ENCODE assay signal across 5 cellular contexts in genomic region chr21:45503226-45503625, GRCh38. TPM values are rescaled to one million over a fixed set of nuclear protein-coding genes. Genes with fewer than 3 reads are reported as not detected.
DNase-seq lines count a peak whose midpoint lies in the region; ATAC-seq, FAIRE-seq and TF ChIP-seq lines count a peak whose summit lies in the region.
"Not testable (repeated sequence)": the region's sequence is repeated elsewhere in the genome, so short reads cannot be mapped to it uniquely, and the experiment has no call there.

No MANE protein-coding gene starts in this region.

- not testable (repeated sequence) for H3K9me1 ChIP-seq in K562 (ENCODE audit: control insufficient read depth, insufficient read depth, low read length)

- in situ Hi-C loops in K562 (cut with MboI), result not testable (repeated sequence)

- H3K27ac ChIP-seq in HEK293 (ENCODE audit: extremely low read depth, low read depth, low read length); K562 (ENCODE audit: extremely low read depth, low read depth, low read length): not testable (repeated sequence)

- peaks cover 0 to 12% of the 10 kb centered on the region in 2 experiments; a peak in 2 of 3 replicates for H3K36me3 ChIP-seq in HEK293 (ENCODE audit: control insufficient read depth in 2 of 2, insufficient read depth in 1 of 2, low read length in 2 of 2)
- not testable (repeated sequence) for H3K36me3 ChIP-seq in K562 (ENCODE audit: control insufficient read depth, insufficient read depth, low read length)

- POLR2A ChIA-PET in HEK293 (lab: Yijun Ruan, JAX); activated CD8-positive, alpha-beta T cell treated with anti-CD3 and anti-CD28 coated beads, Interleukin-2, amount 10 ng/mL, durations not matched to agents 7 days and 5 days (lab: Charles Lee): not testable (repeated sequence)
- POLR2A ChIA-PET in K562 (lab: Yijun Ruan, JAX), result interaction anchor here (1.2 kb wide), 1 partner anchor 15 kb away, joined by 3 read pairs; no protein-coding TSS in a partner anchor

- not testable (repeated sequence) for H3K4me1 ChIP-seq in HEK293 (ENCODE audit: control insufficient read depth, insufficient read depth, low read length)
- peaks cover 0 to 52% of the 10 kb centered on the region in 2 experiments; a peak in 3 of 5 replicates for H3K4me1 ChIP-seq in K562 (replicated peaks in 1 of 2; ENCODE audit: control insufficient read depth in 2 of 2, insufficient read depth in 2 of 2, low read length in 2 of 2)

- H3K9me3 ChIP-seq in HEK293 (ENCODE audit: control insufficient read depth, insufficient read depth, low read depth, low read length); K562 (replicated peaks; ENCODE audit: control insufficient read depth, insufficient read depth, low read depth, low read length): not testable (repeated sequence)

- H2AFZ ChIP-seq in K562 (ENCODE audit: low read depth, low read length), result not testable (repeated sequence)

- not testable (repeated sequence) for TF ChIP-seq EP300 in K562 (IDR thresholded peaks at IDR 0.05; ENCODE audit: low read length)

- H3K9ac ChIP-seq in K562 (ENCODE audit: insufficient read depth in 1 of 2, low read depth in 2 of 2, low read length in 2 of 2), result not testable (repeated sequence)

- TF ChIP-seq RAD21 in K562 (CRISPR knock-in tag; conservative IDR thresholded peaks at IDR 0.05 in 1 of 2, IDR thresholded peaks at IDR 0.05 in 1 of 2), result not testable (repeated sequence)

- H3K79me2 ChIP-seq in K562 (ENCODE audit: control insufficient read depth, insufficient read depth, low read length), result not testable (repeated sequence)

- intact Hi-C loops in K562 (cut with micrococcal nuclease), result not testable (repeated sequence)

- TF ChIP-seq POLR2A in K562 (conservative IDR thresholded peaks at IDR 0.05), result not testable (repeated sequence)

- H3K4me2 ChIP-seq in K562 (ENCODE audit: insufficient read depth, low read length), result not testable (repeated sequence)

- H3K27me3 ChIP-seq in K562 (ENCODE audit: control insufficient read depth in 2 of 2, insufficient read depth in 2 of 2, low read length in 2 of 2), result not testable (repeated sequence)

- H3K4me1 Mint-ChIP-seq in IgD-negative memory B cell; activated CD8-positive, alpha-beta T cell treated with anti-CD3 and anti-CD28 coated beads, Interleukin-2, amount 10 ng/mL, durations not matched to agents 7 days and 5 days (ENCODE audit: low read depth); activated T-helper 17 cell treated with anti-CD3 and anti-CD28 coated beads, Interleukin-2, amount 50 U/mL, for 72 hours: not testable (repeated sequence)

- H3K36me3 Mint-ChIP-seq in IgD-negative memory B cell; activated T-helper 17 cell treated with anti-CD3 and anti-CD28 coated beads, Interleukin-2, amount 50 U/mL, for 72 hours (ENCODE audit: low read depth): not testable (repeated sequence)
- H3K36me3 Mint-ChIP-seq in activated CD8-positive, alpha-beta T cell treated with anti-CD3 and anti-CD28 coated beads, Interleukin-2, amount 10 ng/mL, durations not matched to agents 7 days and 5 days (ENCODE audit: low read depth), result peaks cover 14% of the 10 kb centered on the region

- H3K4me3 ChIP-seq in HEK293 (ENCODE audit: low read depth, low read length); K562: not testable (repeated sequence)

- WGBS in K562 (ENCODE audit: insufficient coverage, low coverage, missing lambda C conversion rate), result 50% methylated on average over 3 of the region's 4 CpGs

- H3K27ac Mint-ChIP-seq in IgD-negative memory B cell, result peak overlapping the region in 2 of 3 donors; percentile 18 to 67
- H3K27ac Mint-ChIP-seq in activated CD8-positive, alpha-beta T cell treated with anti-CD3 and anti-CD28 coated beads, Interleukin-2, amount 10 ng/mL, durations not matched to agents 7 days and 5 days, result peak overlapping the region; percentile 11
- not testable (repeated sequence) for H3K27ac Mint-ChIP-seq in activated T-helper 17 cell treated with anti-CD3 and anti-CD28 coated beads, Interleukin-2, amount 50 U/mL, for 72 hours

- CTCF ChIA-PET in HEK293 (lab: Yijun Ruan, JAX); activated CD8-positive, alpha-beta T cell treated with anti-CD3 and anti-CD28 coated beads, Interleukin-2, amount 10 ng/mL, durations not matched to agents 7 days and 5 days (lab: Charles Lee); K562 (lab: Yijun Ruan, JAX; ENCODE audit: low intra/inter-chr PET ratio): not testable (repeated sequence)

- not testable (repeated sequence) for H3K9me3 Mint-ChIP-seq in IgD-negative memory B cell; activated CD8-positive, alpha-beta T cell treated with anti-CD3 and anti-CD28 coated beads, Interleukin-2, amount 10 ng/mL, durations not matched to agents 7 days and 5 days (ENCODE audit: insufficient read depth); activated T-helper 17 cell treated with anti-CD3 and anti-CD28 coated beads, Interleukin-2, amount 50 U/mL, for 72 hours

- not testable (repeated sequence) for FAIRE-seq in K562 (lab: Jason Lieb, UNC)

- BruUV-seq in K562 (replicated peaks; lab: Mats Ljungman, UMichigan), result not testable (repeated sequence)

- not testable (repeated sequence) for TF ChIP-seq CTCF in HEK293 (tag by site-specific recombination; IDR thresholded peaks at IDR 0.05); K562 (IDR thresholded peaks at IDR 0.05 in 2 of 3, conservative IDR thresholded peaks at IDR 0.05 in 1 of 3; ENCODE audit: insufficient read depth in 2 of 3, low read depth in 1 of 3, low read length in 3 of 3)

- H3K27me3 Mint-ChIP-seq in IgD-negative memory B cell; activated CD8-positive, alpha-beta T cell treated with anti-CD3 and anti-CD28 coated beads, Interleukin-2, amount 10 ng/mL, durations not matched to agents 7 days and 5 days (ENCODE audit: low read depth); activated T-helper 17 cell treated with anti-CD3 and anti-CD28 coated beads, Interleukin-2, amount 50 U/mL, for 72 hours: not testable (repeated sequence)

- not testable (repeated sequence) for H3K4me3 Mint-ChIP-seq in IgD-negative memory B cell; activated CD8-positive, alpha-beta T cell treated with anti-CD3 and anti-CD28 coated beads, Interleukin-2, amount 10 ng/mL, durations not matched to agents 7 days and 5 days
- peak overlapping the region; percentile 55 for H3K4me3 Mint-ChIP-seq in activated T-helper 17 cell treated with anti-CD3 and anti-CD28 coated beads, Interleukin-2, amount 50 U/mL, for 72 hours

- peaks cover 24% of the 10 kb centered on the region for H4K20me1 ChIP-seq in K562 (replicated peaks; ENCODE audit: control insufficient read depth, insufficient read depth, low read length)

- DNase-seq in activated CD8-positive, alpha-beta T cell treated with anti-CD3 and anti-CD28 coated beads, Interleukin-2, amount 10 ng/mL, durations not matched to agents 7 days and 5 days; K562 (ENCODE audit: extremely low read depth in 1 of 4, low spot score in 3 of 4): not testable (repeated sequence)

- ATAC-seq in activated CD8-positive, alpha-beta T cell treated with anti-CD3 and anti-CD28 coated beads, Interleukin-2, amount 10 ng/mL, durations not matched to agents 7 days and 5 days; activated T-helper 17 cell treated with anti-CD3 and anti-CD28 coated beads, Interleukin-2, amount 50 U/mL, for 72 hours (replicated peaks); K562: not testable (repeated sequence)

TF ChIP-seq in HEK293, 187 proteins besides CTCF, POLR2A, EP300 and RAD21:
- TF ChIP-seq ZNF146 (tag by site-specific recombination; IDR thresholded peaks at IDR 0.05), result peak; percentile 100

TF ChIP-seq in K562, 482 proteins besides CTCF, POLR2A, EP300 and RAD21:
- TF ChIP-seq ZNF146 (CRISPR knock-in tag; IDR thresholded peaks at IDR 0.05; ENCODE audit: unreplicated experiment), result peak; percentile 35
- 0 out of 2 replicates have a peak, but pooled peaks have one; percentile 23 for TF ChIP-seq SMARCA5 (IDR thresholded peaks at IDR 0.05)
- peak; percentile 15 to 46; a peak in 1 of 4 replicates for TF ChIP-seq KDM1A (IDR thresholded peaks at IDR 0.05)
TF ChIP-seq in K562: peak in this region for 3; not testable (repeated sequence) for 479.

RNA-seq across cellular contexts. Expression of gene SLC19A1, which starts 39.0 kb away (rescaled TPM):
- 15.2 TPM for polyA plus RNA-seq in IgD-negative memory B cell
- total RNA-seq in activated CD8-positive, alpha-beta T cell treated with anti-CD3 and anti-CD28 coated beads, Interleukin-2, amount 10 ng/mL, durations not matched to agents 7 days and 5 days, result 10 to 100 TPM; 44.4 to 51.6 TPM
- total RNA-seq in activated T-helper 17 cell treated with anti-CD3 and anti-CD28 coated beads, Interleukin-2, amount 50 U/mL, for 72 hours, result 10 to 100 TPM; 41.4 to 82.2 TPM
- total RNA-seq in K562 (2011; cell fraction: chromatin; rRNA removed; ENCODE audit: low replicate concordance), result 43.8 and 108 TPM in 2 replicates
- total RNA-seq in K562 (2011; cell fraction: nucleolus; rRNA removed), result 90.5 and 93.4 TPM in 2 replicates
- total RNA-seq in K562 (2011; cell fraction: nucleoplasm; rRNA removed), result 52.4 and 63.7 TPM in 2 replicates
- total RNA-seq in K562 (2014; rRNA removed), result 34.7 and 41.3 TPM in 2 replicates
- total RNA-seq in K562 (2014; rRNA removed; fragmentation: Illumina TruSeq; extraction: Trizol), result 8.0 and 8.7 TPM in 2 replicates
- total RNA-seq in K562 (2015; rRNA removed; fragmentation: Illumina TruSeq; extraction: Trizol), result 18.8 and 21.4 TPM in 2 replicates
- total RNA-seq in K562 (2021), result 88.7 and 91.3 TPM in 2 replicates
- 11.5 and 24.6 TPM in 2 replicates for polyA plus RNA-seq in K562 (2011; rRNA removed)
- 20.4 and 78.6 TPM in 2 replicates for polyA plus RNA-seq in K562 (2011; cell fraction: cytosol; rRNA removed)
- 49.9 and 126 TPM in 2 replicates for polyA plus RNA-seq in K562 (2011; cell fraction: nucleus; rRNA removed)
- polyA plus RNA-seq in K562 (2012), result 20.5 and 34.6 TPM in 2 replicates
- 12.0 and 24.5 TPM in 2 replicates for polyA plus RNA-seq in K562 (2014; fragmentation: Illumina TruSeq; extraction: Trizol)
- 1 to 10 TPM in 1 of 2 experiments, under 1 TPM in 1; 0.65 to 2.3 TPM for polyA plus RNA-seq in K562 (2014; fragmentation: Nextera tagmentation; extraction: Ambion mirVana)
- 36.6 and 50.8 TPM in 2 replicates for polyA plus RNA-seq in K562 (2014; rRNA removed)
- 11.9 and 16.0 TPM in 2 replicates for polyA minus RNA-seq in K562 (2011; rRNA and poly(A)+ RNA removed)
- polyA minus RNA-seq in K562 (2011; cell fraction: cytosol; rRNA and poly(A)+ RNA removed), result 41.4 and 45.6 TPM in 2 replicates
- 23.3 TPM in 2 replicates for polyA minus RNA-seq in K562 (2011; cell fraction: nucleus; rRNA and poly(A)+ RNA removed)
